In genomic region chr10:103855424-103855823, GRCh38 we compare ENCODE assay signal across 8 cellular contexts. TPM values are rescaled to one million over a fixed set of nuclear protein-coding genes. Genes with fewer than 3 reads are reported as not detected.
A peak's percentile ranks its signal among the peaks of the same experiment; 100 is the strongest.
DNase-seq lines count a peak whose midpoint lies in the region; ATAC-seq and TF ChIP-seq lines count a peak whose summit lies in the region.

Gene SH3PXD2A, minus strand, starts transcription at chr10:103855576. Its CDS starts 310 bp downstream, at chr10:103855266.

- peak within 1 kb of the TSS; percentile 41 for H3K27ac ChIP-seq in cingulate gyrus (ENCODE audit: low read depth, low read length)
- H3K27ac ChIP-seq in liver (ENCODE audit: low read depth in 1 of 2, low read length in 2 of 2) = peak within 1 kb of the TSS; percentile 51 to 57
- H3K27ac ChIP-seq in subcutaneous abdominal adipose tissue (ENCODE audit: low read depth, low read length) = no peak within 1 kb of the TSS

- H3K4me1 ChIP-seq in liver (ENCODE audit: control insufficient read depth in 4 of 4, insufficient read depth in 4 of 4, low read length in 3 of 4) (peaks cover 2 to 33% (median 27%) of the 10 kb centered on the region in 4 donors), subcutaneous abdominal adipose tissue (ENCODE audit: control insufficient read depth in 5 of 5, insufficient read depth in 5 of 5, low read length in 5 of 5) (peaks cover 16 to 61% (median 56%) of the 10 kb centered on the region in 5 donors)

- H3K9ac ChIP-seq in liver (ENCODE audit: low read depth in 1 of 2, low read length in 2 of 2) = no peak within 1 kb of the TSS
- H3K9ac ChIP-seq in subcutaneous abdominal adipose tissue (ENCODE audit: low read length in 5 of 5) = peak within 1 kb of the TSS in 3 of 5 donors; percentile 46 to 68 (median 66)

- H3K27me3 ChIP-seq in liver (ENCODE audit: control insufficient read depth in 4 of 4, insufficient read depth in 4 of 4, low read length in 3 of 4) = no peaks in the 10 kb centered on the region
- H3K27me3 ChIP-seq in subcutaneous abdominal adipose tissue (ENCODE audit: control insufficient read depth in 5 of 5, insufficient read depth in 4 of 5, low read length in 5 of 5) = peaks cover 0 to 16% (median 10%) of the 10 kb centered on the region in 5 donors

- ATAC-seq in SK-N-SH treated with all-trans-retinoic acid at 6 μM for 48 hours = peak; percentile 43

- TF ChIP-seq RAD21 in liver (IDR thresholded peaks at IDR 0.05) = no peak

- peak within 1 kb of the TSS; percentile 60 to 78 (median 70) for H3K4me3 ChIP-seq in liver (ENCODE audit: low read depth in 1 of 3, low read length in 3 of 3)
- peak within 1 kb of the TSS; percentile 63 to 74 (median 68) for H3K4me3 ChIP-seq in subcutaneous abdominal adipose tissue (ENCODE audit: low read depth in 1 of 5, low read length in 5 of 5)

- DNase-seq in NCI-H2196 (lab: John Stamatoyannopoulos, UW; ENCODE audit: unreplicated experiment) = peak; percentile 15
- no peak for DNase-seq in NCI-H2196 treated with DMSO at 0.1 percent for 48 hours (lab: John Stamatoyannopoulos, UW; ENCODE audit: unreplicated experiment)
- no peak for DNase-seq in activated CD4-positive, CD25-positive, alpha-beta regulatory T cell (lab: John Stamatoyannopoulos, UW)
- DNase-seq in NCI-H1436 treated with DMSO at 0.1 percent for 48 hours (lab: John Stamatoyannopoulos, UW) = no peak

- under 1% methylated on average over 54 of the region's 54 CpGs for WGBS in liver

- no peaks in the 10 kb centered on the region for H3K9me3 ChIP-seq in liver (ENCODE audit: control insufficient read depth in 4 of 4, low read length in 3 of 4)
- no peaks in the 10 kb centered on the region for H3K9me3 ChIP-seq in subcutaneous abdominal adipose tissue (ENCODE audit: control insufficient read depth in 5 of 5, low read length in 5 of 5)

- peak; percentile 24 for TF ChIP-seq CTCF in liver (IDR thresholded peaks at IDR 0.05; ENCODE audit: low read depth, low read length, missing input control)

- H3K36me3 ChIP-seq in liver (ENCODE audit: control insufficient read depth in 4 of 4, insufficient read depth in 3 of 4, low read depth in 1 of 4, low read length in 3 of 4) = no peaks in the 10 kb centered on the region
- no peaks in the 10 kb centered on the region for H3K36me3 ChIP-seq in subcutaneous abdominal adipose tissue (ENCODE audit: control insufficient read depth in 5 of 5, insufficient read depth in 5 of 5, low read length in 5 of 5)

TF ChIP-seq in SK-N-SH treated with all-trans-retinoic acid at 6 μM for 48 hours, 23 proteins besides CTCF, POLR2A, EP300 and RAD21:
- TF ChIP-seq ZC3H10 (CRISPR knock-in tag; IDR thresholded peaks at IDR 0.05) = no peak
- TF ChIP-seq CSRNP3 (CRISPR knock-in tag; IDR thresholded peaks at IDR 0.05) = no peak
- TF ChIP-seq PPARA (CRISPR knock-in tag; IDR thresholded peaks at IDR 0.05; ENCODE audit: borderline replicate concordance) = no peak
- TF ChIP-seq ZFP30 (CRISPR knock-in tag; IDR thresholded peaks at IDR 0.05) = no peak
TF ChIP-seq in SK-N-SH treated with all-trans-retinoic acid at 6 μM for 48 hours: peak in this region for 0.

TF ChIP-seq in liver, 16 proteins besides CTCF, POLR2A, EP300 and RAD21:
- TF ChIP-seq EGR1 (IDR thresholded peaks at IDR 0.05; ENCODE audit: low read depth in 2 of 2) (no peak), ATF3 (IDR thresholded peaks at IDR 0.05) (no peak), ZBTB33 (IDR thresholded peaks at IDR 0.05) (no peak), TAF1 (conservative IDR thresholded peaks at IDR 0.05) (no peak), HNF4G (IDR thresholded peaks at IDR 0.05) (no peak), JUND (IDR thresholded peaks at IDR 0.05) (no peak), YY1 (IDR thresholded peaks at IDR 0.05) (no peak), GABPA (IDR thresholded peaks at IDR 0.05 in 1 of 2, conservative IDR thresholded peaks at IDR 0.05 in 1 of 2) (no peak), REST (IDR thresholded peaks at IDR 0.05) (no peak), NR2F2 (IDR thresholded peaks at IDR 0.05) (no peak), FOXA1 (IDR thresholded peaks at IDR 0.05) (no peak), SP1 (IDR thresholded peaks at IDR 0.05) (no peak), FOXA2 (IDR thresholded peaks at IDR 0.05) (no peak), MAX (IDR thresholded peaks at IDR 0.05) (no peak)
TF ChIP-seq in liver: peak in this region for 0.

RNA-seq across cellular contexts. Expression of gene SH3PXD2A, which starts in this region (rescaled TPM):
- 1 to 10 TPM; 4.5 to 5.5 TPM for total RNA-seq in liver
- polyA plus RNA-seq in liver = 1 to 10 TPM in 1 of 2 donors, under 1 TPM in 1; 0.82 to 3.3 TPM

Comparison
In these comparisons a context has a peak if more than half of its experiments do, and no peak if none do; other contexts are left out.
1. H3K9ac ChIP-seq: peak in subcutaneous abdominal adipose tissue (3 of 5); none in liver (0 of 2).